ENCODE assay signal across 20 cellular contexts in the genomic region with DNA sequence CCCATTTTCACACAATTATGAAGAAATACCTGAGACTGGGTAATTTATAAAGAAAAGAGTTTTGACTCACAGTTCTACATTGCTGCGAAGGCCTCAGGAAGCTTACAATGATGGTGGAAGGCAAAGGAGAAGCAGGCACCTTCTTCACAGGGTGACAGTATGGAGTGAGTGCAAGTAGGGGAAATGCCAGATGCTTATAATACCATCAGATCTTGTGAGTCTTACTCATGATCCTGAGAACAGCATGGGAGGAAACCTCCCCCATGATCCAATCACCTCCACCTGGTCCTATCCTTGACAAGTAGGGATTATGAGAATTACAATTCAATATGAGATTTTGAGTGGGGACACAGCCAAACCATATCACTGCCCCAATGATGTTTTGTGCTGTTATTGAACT.
A peak's percentile ranks its signal among the peaks of the same experiment; 100 is the strongest.
DNase-seq lines count a peak whose midpoint lies in the region; ATAC-seq, FAIRE-seq and TF ChIP-seq lines count a peak whose summit lies in the region.
"Had no signal": no experiment of that assay in that cellular context is flagged by ENCODE, and none has a peak within 500 bp of the region (broad histone marks: within the 10 kb centered on the region; RNA-seq: fewer than 3 reads in every experiment).

No MANE protein-coding gene starts in this region.

- H3K4me3 ChIP-seq in WERI-Rb-1 (ENCODE audit: low read depth, low read length) = no peak overlapping the region
- H3K4me3 ChIP-seq in trophoblast cell (ENCODE audit: low read depth, low read length) = no peak overlapping the region
- no peak overlapping the region for H3K4me3 ChIP-seq in MM.1S (ENCODE audit: low read length)
- H3K4me3 ChIP-seq: BLaER1 treated with 17β-estradiol and CSF1 and Interleukin-3, amounts not matched to agents 10 nM and 100 nM had no signal

- H3K27me3 ChIP-seq in WERI-Rb-1 (ENCODE audit: insufficient read depth, low read depth, severe bottlenecking) = no peaks in the 10 kb centered on the region
- H3K27me3 ChIP-seq in foreskin keratinocyte = no peaks in the 10 kb centered on the region
- no peaks in the 10 kb centered on the region for H3K27me3 ChIP-seq in trophoblast cell (ENCODE audit: insufficient read depth, low read length)
- H3K27me3 ChIP-seq in MM.1S (replicated peaks; ENCODE audit: insufficient read depth, low read length) = no peaks in the 10 kb centered on the region
- H3K27me3 ChIP-seq: BLaER1 treated with 17β-estradiol and CSF1 and Interleukin-3, amounts not matched to agents 10 nM and 100 nM had no signal

- H3K9ac ChIP-seq in trophoblast cell (ENCODE audit: low read length) (no peak overlapping the region), MM.1S (ENCODE audit: low read length) (no peak overlapping the region)
- H3K9ac ChIP-seq: BLaER1 treated with 17β-estradiol and CSF1 and Interleukin-3, amounts not matched to agents 10 nM and 100 nM; SK-N-SH had no signal

- no peak overlapping the region for H2AK5ac ChIP-seq in trophoblast cell (ENCODE audit: low read length)

- H3K23ac ChIP-seq in trophoblast cell (ENCODE audit: low read length) = no peak overlapping the region

- FAIRE-seq in RCC 7860 (lab: Jason Lieb, UNC) = no peak
- FAIRE-seq: A204.1, D721Med, GM18507, H54 had no signal

- no peaks in the 10 kb centered on the region for H3K79me2 ChIP-seq in trophoblast cell (ENCODE audit: control insufficient read depth, insufficient read depth, low read length, poor library complexity)
- H3K79me2 ChIP-seq in MM.1S (ENCODE audit: low read length) = no peaks in the 10 kb centered on the region

- peak; percentile 61 for ATAC-seq in foreskin keratinocyte

- no peaks in the 10 kb centered on the region for H3K9me2 ChIP-seq in MM.1S (replicated peaks; ENCODE audit: insufficient read depth, low read length)
- H3K9me2 ChIP-seq: SK-N-SH had no signal

- peak; percentile 16 for DNase-seq in NCI-H226
- peak; percentile 48 for DNase-seq in WERI-Rb-1
- peak in 1 of 2 donors; percentile 39 for DNase-seq in foreskin keratinocyte
- peak; percentile 59 to 78 for DNase-seq in trophoblast cell
- no peak for DNase-seq in activated CD4-positive, CD25-positive, alpha-beta regulatory T cell (lab: John Stamatoyannopoulos, UW)
- no peak for DNase-seq in RCC 7860 (ENCODE audit: low spot score)
- DNase-seq in MM.1S = no peak
- no peak for DNase-seq in HuH-7 (ENCODE audit: low spot score)
- DNase-seq: CD4-positive, alpha-beta T cell; NCI-H1092 treated with DMSO at 0.1 percent for 48 hours; NCI-H1436; NCI-H187 treated with DMSO at 0.1 percent for 48 hours; NCI-H446; NCI-H69; SK-N-SH had no signal

- no peak overlapping the region for H3K4ac ChIP-seq in trophoblast cell (ENCODE audit: low read depth, low read length)

- no CpG with 5 or more reads among the region's 1 CpG for WGBS in trophoblast cell (ENCODE audit: extremely low coverage, insufficient coverage, insufficient read length)

- no peak overlapping the region for H4K8ac ChIP-seq in trophoblast cell (ENCODE audit: low read depth, low read length)

- H2BK12ac ChIP-seq in trophoblast cell (ENCODE audit: low read length) = no peak overlapping the region

- H3K27ac ChIP-seq in WERI-Rb-1 = no peak overlapping the region
- no peak overlapping the region for H3K27ac ChIP-seq in foreskin keratinocyte
- H3K27ac ChIP-seq in trophoblast cell (ENCODE audit: low read depth, low read length) = no peak overlapping the region
- no peak overlapping the region for H3K27ac ChIP-seq in MM.1S (ENCODE audit: low read length)
- H3K27ac ChIP-seq: BLaER1 treated with 17β-estradiol and CSF1 and Interleukin-3, amounts not matched to agents 10 nM and 100 nM had no signal

- H3K79me1 ChIP-seq in trophoblast cell (ENCODE audit: low read length) = no peaks in the 10 kb centered on the region

- no peak overlapping the region for H3K14ac ChIP-seq in trophoblast cell (ENCODE audit: low read length)

- no peak overlapping the region for H2BK5ac ChIP-seq in trophoblast cell (ENCODE audit: low read depth, low read length, poor library complexity)

- H4K12ac ChIP-seq in trophoblast cell (ENCODE audit: low read depth, low read length) = no peak overlapping the region

- H3K4me1 ChIP-seq in foreskin keratinocyte (peaks cover 5% of the 10 kb centered on the region), trophoblast cell (ENCODE audit: control insufficient read depth in 1 of 2, insufficient read depth in 2 of 2, low read length in 2 of 2) (no peaks in the 10 kb centered on the region), MM.1S (ENCODE audit: low read length) (no peaks in the 10 kb centered on the region)

- H2AFZ ChIP-seq in trophoblast cell (ENCODE audit: insufficient read depth, low read length, poor library complexity) (no peak overlapping the region), MM.1S (ENCODE audit: low read length) (no peak overlapping the region)

- no peak overlapping the region for H2BK120ac ChIP-seq in trophoblast cell (ENCODE audit: insufficient read depth, low read length, poor library complexity)

- no peak overlapping the region for H4K91ac ChIP-seq in trophoblast cell (ENCODE audit: low read depth, low read length)

- no peak for TF ChIP-seq CTCF in WERI-Rb-1 (IDR thresholded peaks at IDR 0.05; ENCODE audit: low read depth, low read length)
- TF ChIP-seq CTCF in foreskin keratinocyte (conservative IDR thresholded peaks at IDR 0.05) = no peak
- no peak for TF ChIP-seq CTCF in MM.1S (IDR thresholded peaks at IDR 0.05; ENCODE audit: low read length)

- H3F3A ChIP-seq in MM.1S (ENCODE audit: insufficient read depth, low read length) = no peaks in the 10 kb centered on the region

- H3K4me2 ChIP-seq in trophoblast cell (ENCODE audit: low read length) = no peak overlapping the region
- no peak overlapping the region for H3K4me2 ChIP-seq in MM.1S (ENCODE audit: low read depth, low read length)
- H3K4me2 ChIP-seq: BLaER1 treated with 17β-estradiol and CSF1 and Interleukin-3, amounts not matched to agents 10 nM and 100 nM; SK-N-SH had no signal

- H4K20me1 ChIP-seq in MM.1S (ENCODE audit: insufficient read depth, low read length) = no peaks in the 10 kb centered on the region
- H4K20me1 ChIP-seq: BLaER1 treated with 17β-estradiol and CSF1 and Interleukin-3, amounts not matched to agents 10 nM and 100 nM had no signal

- H3K9me3 ChIP-seq in WERI-Rb-1 (ENCODE audit: severe bottlenecking) = peaks cover 4% of the 10 kb centered on the region
- H3K9me3 ChIP-seq in trophoblast cell (ENCODE audit: insufficient read depth, low read depth, low read length) = no peaks in the 10 kb centered on the region
- H3K9me3 ChIP-seq in MM.1S (replicated peaks; ENCODE audit: insufficient read depth, low read length) = no peaks in the 10 kb centered on the region
- H3K9me3 ChIP-seq: SK-N-SH had no signal

- no peak overlapping the region for H3K18ac ChIP-seq in trophoblast cell (ENCODE audit: low read length)

- H3K36me3 ChIP-seq in WERI-Rb-1 (no peaks in the 10 kb centered on the region), trophoblast cell (ENCODE audit: control insufficient read depth in 1 of 2, insufficient read depth in 2 of 2, low read length in 2 of 2) (no peaks in the 10 kb centered on the region), MM.1S (replicated peaks; ENCODE audit: insufficient read depth, low read length) (no peaks in the 10 kb centered on the region)
- H3K36me3 ChIP-seq: BLaER1 treated with 17β-estradiol and CSF1 and Interleukin-3, amounts not matched to agents 10 nM and 100 nM had no signal

Comparison
In these comparisons a context has a peak if more than half of its experiments do, and no peak if none do; other contexts are left out.
1. DNase-seq: peak in NCI-H226 (single experiment), WERI-Rb-1 (single experiment) and trophoblast cell (2 of 2); none in activated CD4-positive, CD25-positive, alpha-beta regulatory T cell (0 of 4), RCC 7860 (single experiment), MM.1S (single experiment) and HuH-7 (single experiment).